ENCODE assay signal across 22 cellular contexts in the genomic region with DNA sequence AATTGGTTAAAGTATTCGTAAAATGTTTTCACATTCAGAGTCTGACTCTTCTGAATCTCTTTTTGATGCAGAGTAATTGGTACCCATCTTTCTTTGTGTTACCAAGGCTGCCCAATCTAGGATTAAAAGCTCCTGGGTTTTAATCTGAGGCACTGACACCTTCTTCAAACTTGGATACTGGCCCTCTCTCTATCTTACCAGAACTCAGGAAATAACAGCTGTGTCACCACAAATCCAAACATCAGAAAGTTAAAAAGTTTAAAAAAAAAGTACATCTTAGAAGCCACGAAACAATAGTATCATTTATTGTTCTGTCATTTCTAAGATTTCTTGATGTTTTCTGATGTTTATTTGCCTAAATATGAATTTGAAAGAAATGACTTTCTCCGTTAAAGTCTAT.
"Had no signal": no experiment of that assay in that cellular context is flagged by ENCODE, and none has a peak within 500 bp of the region (broad histone marks: within the 10 kb centered on the region; RNA-seq: fewer than 3 reads in every experiment).

No MANE protein-coding gene starts in this region.

- H3K27ac Mint-ChIP-seq: activated CD4-positive, alpha-beta T cell treated with anti-CD3 and anti-CD28 coated beads, Interleukin-2, amount 10 ng/mL, durations not matched to agents 24 days and 14 days; activated CD8-positive, alpha-beta T cell treated with anti-CD3 and anti-CD28 coated beads for 36 hours; activated naive CD4-positive, alpha-beta T cell treated with anti-CD3 and anti-CD28 coated beads for 36 hours; effector memory CD8-positive, alpha-beta T cell; neural progenitor cell; stimulated activated effector memory CD8-positive, alpha-beta T cell treated with anti-CD3 and anti-CD28 coated beads, Interleukin-12 subunit alpha, Interleukin-12 subunit beta, amount 100 ng/mL, for 72 hours had no signal

- H3K4me3 Mint-ChIP-seq: activated CD4-positive, alpha-beta T cell treated with anti-CD3 and anti-CD28 coated beads, Interleukin-2, amount 10 ng/mL, durations not matched to agents 24 days and 14 days; activated CD8-positive, alpha-beta T cell treated with anti-CD3 and anti-CD28 coated beads for 36 hours; activated naive CD4-positive, alpha-beta T cell treated with anti-CD3 and anti-CD28 coated beads for 36 hours; effector memory CD8-positive, alpha-beta T cell; neural progenitor cell; stimulated activated effector memory CD8-positive, alpha-beta T cell treated with anti-CD3 and anti-CD28 coated beads, Interleukin-12 subunit alpha, Interleukin-12 subunit beta, amount 100 ng/mL, for 72 hours had no signal

- H3K36me3 Mint-ChIP-seq: neural progenitor cell; stimulated activated effector memory CD8-positive, alpha-beta T cell treated with anti-CD3 and anti-CD28 coated beads, Interleukin-12 subunit alpha, Interleukin-12 subunit beta, amount 100 ng/mL, for 72 hours had no signal

- H3K27me3 Mint-ChIP-seq: activated CD4-positive, alpha-beta T cell treated with anti-CD3 and anti-CD28 coated beads, Interleukin-2, amount 10 ng/mL, durations not matched to agents 24 days and 14 days; activated CD8-positive, alpha-beta T cell treated with anti-CD3 and anti-CD28 coated beads for 36 hours; effector memory CD8-positive, alpha-beta T cell had no signal

- ATAC-seq: activated CD8-positive, alpha-beta T cell treated with anti-CD3 and anti-CD28 coated beads for 36 hours; effector memory CD8-positive, alpha-beta T cell; left lobe of liver; right cardiac atrium; SK-N-SH treated with all-trans-retinoic acid at 6 μM for 48 hours; stimulated activated effector memory CD8-positive, alpha-beta T cell treated with anti-CD3 and anti-CD28 coated beads, Interleukin-12 subunit alpha, Interleukin-12 subunit beta, amount 100 ng/mL, for 72 hours; upper lobe of right lung had no signal

- DNase-seq: activated CD4-positive, alpha-beta T cell treated with anti-CD3 and anti-CD28 coated beads, Interleukin-2, amount 10 ng/mL, durations not matched to agents 24 days and 14 days; activated CD4-positive, CD25-positive, alpha-beta regulatory T cell; activated CD8-positive, alpha-beta T cell treated with anti-CD3 and anti-CD28 coated beads for 36 hours; activated naive CD4-positive, alpha-beta T cell treated with anti-CD3 and anti-CD28 coated beads for 36 hours; activated T-cell treated with anti-CD3 and anti-CD28 coated beads, Interleukin-2, amount 50 U/mL, for 1 hour; effector memory CD8-positive, alpha-beta T cell; foreskin melanocyte; kidney; right cardiac atrium; stimulated activated CD4-positive, alpha-beta T cell treated with anti-CD3 and anti-CD28 coated beads, Interleukin-4, amount 100 ng/mL, for 1 hour; T-helper 1 cell; T1000; upper lobe of right lung had no signal

- H3K36me3 ChIP-seq: adrenal gland, cardiac muscle cell, neural progenitor cell, prostate gland, upper lobe of right lung had no signal

- H3K9me3 ChIP-seq: adrenal gland, prostate gland, upper lobe of right lung had no signal

- FAIRE-seq: kidney had no signal

- H3K4me1 Mint-ChIP-seq: stimulated activated effector memory CD8-positive, alpha-beta T cell treated with anti-CD3 and anti-CD28 coated beads, Interleukin-12 subunit alpha, Interleukin-12 subunit beta, amount 100 ng/mL, for 72 hours had no signal

- H3K27ac ChIP-seq: cardiac muscle cell, neural progenitor cell, prostate gland, upper lobe of right lung had no signal

- H3K27me3 ChIP-seq: adrenal gland, cardiac muscle cell, neural progenitor cell, upper lobe of right lung had no signal

- H3K9me3 Mint-ChIP-seq: effector memory CD8-positive, alpha-beta T cell; stimulated activated effector memory CD8-positive, alpha-beta T cell treated with anti-CD3 and anti-CD28 coated beads, Interleukin-12 subunit alpha, Interleukin-12 subunit beta, amount 100 ng/mL, for 72 hours had no signal

- H3K4me3 ChIP-seq: adrenal gland, cardiac muscle cell, lung, neural progenitor cell, prostate gland, smooth muscle cell, upper lobe of right lung had no signal

- H3K4me1 ChIP-seq: prostate gland, upper lobe of right lung had no signal
